In genomic region chr9:38619556-38620447, GRCh38 we compare ENCODE assay signal across 1 cellular context.
A peak's percentile ranks its signal among the peaks of the same experiment; 100 is the strongest.
TF ChIP-seq lines count a peak whose summit lies in the region.

No MANE protein-coding gene starts in this region.

TF ChIP-seq in H1, 55 proteins besides CTCF, POLR2A, EP300 and RAD21 (continued from another document):
- TF ChIP-seq CHD7 (IDR thresholded peaks at IDR 0.05; ENCODE audit: insufficient replicate concordance, low read length) (no peak), TAF7 (optimal IDR thresholded peaks at IDR 0.05; ENCODE audit: borderline replicate concordance, low read depth, low read length) (no peak), FOSL1 (IDR thresholded peaks at IDR 0.05; ENCODE audit: insufficient read depth, low read depth, low read length) (no peak), JUN (IDR thresholded peaks at IDR 0.05; ENCODE audit: low read depth, low read length) (no peak), ZNF274 (IDR thresholded peaks at IDR 0.05; ENCODE audit: borderline replicate concordance, extremely low read depth, low read length) (no peak), ASH2L (IDR thresholded peaks at IDR 0.05; ENCODE audit: low read length) (peak; percentile 16), NRF1 (IDR thresholded peaks at IDR 0.05; ENCODE audit: low read depth, low read length) (no peak), SIRT6 (IDR thresholded peaks at IDR 0.05; ENCODE audit: low read length) (no peak), NANOG (IDR thresholded peaks at IDR 0.05; ENCODE audit: insufficient read depth, low read depth, low read length, poor library complexity, severe bottlenecking) (no peak), SUZ12 (IDR thresholded peaks at IDR 0.05; ENCODE audit: low read length) (peak; percentile 60; the same call in 1 of the 2 replicates), SRF (IDR thresholded peaks at IDR 0.05; ENCODE audit: low read depth, low read length) (no peak), SIN3A (conservative IDR thresholded peaks at IDR 0.05 in 1 of 2, IDR thresholded peaks at IDR 0.05 in 1 of 2; ENCODE audit: low read depth in 1 of 2, low read length in 2 of 2) (no peak), TAF1 (IDR thresholded peaks at IDR 0.05; ENCODE audit: low read depth, low read length) (no peak)
